Comparison of ENCODE assay signal across 8 cellular contexts in the genomic region with DNA sequence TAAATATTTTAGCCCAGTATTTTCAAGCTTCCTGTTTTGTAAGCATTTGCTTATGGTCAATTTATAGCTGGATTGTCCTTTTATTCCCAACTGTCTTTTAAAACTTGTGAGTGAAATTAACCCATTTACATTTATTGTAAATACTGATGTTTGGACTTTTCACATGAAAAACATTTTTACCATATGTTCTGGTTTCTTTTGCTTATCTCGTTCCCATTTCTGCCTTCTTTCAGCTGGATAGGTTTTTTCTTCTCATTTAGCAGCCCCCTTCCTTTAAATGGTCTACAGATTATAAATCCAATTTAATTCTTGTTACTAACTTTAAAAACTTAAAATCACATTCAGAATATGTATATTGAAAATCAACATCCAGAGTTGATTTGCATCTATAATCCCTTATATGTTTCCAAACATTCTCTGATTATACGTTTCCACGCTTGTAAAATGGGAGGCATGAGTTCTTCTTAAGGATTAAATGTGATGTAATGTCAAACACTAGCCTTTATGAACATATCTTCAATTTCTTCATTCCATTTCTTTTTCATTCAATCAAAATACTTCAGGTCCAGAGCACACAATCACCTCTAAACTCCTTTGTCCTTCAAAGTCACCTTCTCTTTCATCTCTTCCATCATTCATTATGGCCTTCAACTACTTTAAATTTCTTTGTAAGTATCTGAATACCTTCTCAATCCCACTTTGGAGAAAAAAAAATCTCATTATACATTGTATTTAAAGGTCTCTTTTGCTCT. TPM values are rescaled to one million over a fixed set of nuclear protein-coding genes. Genes with fewer than 3 reads are reported as not detected.
A peak's percentile ranks its signal among the peaks of the same experiment; 100 is the strongest.
DNase-seq lines count a peak whose midpoint lies in the region; ATAC-seq lines count a peak whose summit lies in the region.

No MANE protein-coding gene starts in this region.

- peak overlapping the region; percentile 99 for H3K27ac Mint-ChIP-seq in activated CD4-positive, alpha-beta T cell treated with anti-CD3 and anti-CD28 coated beads, Interleukin-2, amount 10 ng/mL, durations not matched to agents 24 days and 14 days
- peak overlapping the region; percentile 100 for H3K27ac Mint-ChIP-seq in activated T-helper 17 cell treated with anti-CD3 and anti-CD28 coated beads, Interleukin-2, amount 50 U/mL, for 72 hours

- peak overlapping the region; percentile 95 for H3K4me3 Mint-ChIP-seq in activated CD4-positive, alpha-beta T cell treated with anti-CD3 and anti-CD28 coated beads, Interleukin-2, amount 10 ng/mL, durations not matched to agents 24 days and 14 days
- peak overlapping the region; percentile 97 for H3K4me3 Mint-ChIP-seq in activated T-helper 17 cell treated with anti-CD3 and anti-CD28 coated beads, Interleukin-2, amount 50 U/mL, for 72 hours

- no peaks in the 10 kb centered on the region for H3K27me3 ChIP-seq in layer of hippocampus (ENCODE audit: control insufficient read depth, insufficient read depth, low read length)

- no peak for DNase-seq in activated CD4-positive, alpha-beta T cell treated with anti-CD3 and anti-CD28 coated beads, Interleukin-2, amount 10 ng/mL, durations not matched to agents 24 days and 14 days
- no peak for DNase-seq in activated CD4-positive, alpha-beta T cell treated with anti-CD3 and anti-CD28 coated beads for 4 hours
- DNase-seq in SKM-1 (lab: John Stamatoyannopoulos, UW; ENCODE audit: unreplicated experiment) (no peak), SW480 (ENCODE audit: low spot score) (no peak)

- H3K9me3 Mint-ChIP-seq in activated CD4-positive, alpha-beta T cell treated with anti-CD3 and anti-CD28 coated beads, Interleukin-2, amount 10 ng/mL, durations not matched to agents 24 days and 14 days = peaks cover 16% of the 10 kb centered on the region
- peaks cover 8% of the 10 kb centered on the region for H3K9me3 Mint-ChIP-seq in activated T-helper 17 cell treated with anti-CD3 and anti-CD28 coated beads, Interleukin-2, amount 50 U/mL, for 72 hours

- peaks cover 49% of the 10 kb centered on the region for H3K36me3 Mint-ChIP-seq in activated CD4-positive, alpha-beta T cell treated with anti-CD3 and anti-CD28 coated beads, Interleukin-2, amount 10 ng/mL, durations not matched to agents 24 days and 14 days (ENCODE audit: low read depth)
- H3K36me3 Mint-ChIP-seq in activated T-helper 17 cell treated with anti-CD3 and anti-CD28 coated beads, Interleukin-2, amount 50 U/mL, for 72 hours (ENCODE audit: low read depth) = peaks cover 50% of the 10 kb centered on the region

- H3K27ac ChIP-seq in layer of hippocampus (ENCODE audit: low read depth, low read length) (peak overlapping the region; percentile 93), temporal lobe (ENCODE audit: low read depth, low read length) (peak overlapping the region; percentile 90)

- no peak for ATAC-seq in activated T-helper 17 cell treated with anti-CD3 and anti-CD28 coated beads, Interleukin-2, amount 50 U/mL, for 72 hours (replicated peaks)
- ATAC-seq in GM21528 (IDR thresholded peaks at IDR 0.05; ENCODE audit: low FRiP score, unreplicated experiment) = no peak

- peaks cover 38% of the 10 kb centered on the region for H3K4me1 Mint-ChIP-seq in activated CD4-positive, alpha-beta T cell treated with anti-CD3 and anti-CD28 coated beads, Interleukin-2, amount 10 ng/mL, durations not matched to agents 24 days and 14 days
- peaks cover 30% of the 10 kb centered on the region for H3K4me1 Mint-ChIP-seq in activated T-helper 17 cell treated with anti-CD3 and anti-CD28 coated beads, Interleukin-2, amount 50 U/mL, for 72 hours

- intact Hi-C loops in activated CD4-positive, alpha-beta T cell treated with anti-CD3 and anti-CD28 coated beads, Interleukin-2, amount 10 ng/mL, durations not matched to agents 24 days and 14 days (cut with micrococcal nuclease) = loop anchor here (1.0 to 5.0 kb wide), 4 partner anchors 42 to 333 kb away; partner anchors contain the start of genes MRPL35, PTCD3 and RNF103

- peaks cover 8% of the 10 kb centered on the region for H3K27me3 Mint-ChIP-seq in activated CD4-positive, alpha-beta T cell treated with anti-CD3 and anti-CD28 coated beads, Interleukin-2, amount 10 ng/mL, durations not matched to agents 24 days and 14 days
- H3K27me3 Mint-ChIP-seq in activated T-helper 17 cell treated with anti-CD3 and anti-CD28 coated beads, Interleukin-2, amount 50 U/mL, for 72 hours = no peaks in the 10 kb centered on the region

RNA-seq across cellular contexts. Expression of gene KDM3A, which starts 1.1 kb away (rescaled TPM):
- 69.6 and 74.0 TPM in 2 replicates for total RNA-seq in activated CD4-positive, alpha-beta T cell treated with anti-CD3 and anti-CD28 coated beads, Interleukin-2, amount 10 ng/mL, durations not matched to agents 24 days and 14 days
- total RNA-seq in activated T-helper 17 cell treated with anti-CD3 and anti-CD28 coated beads, Interleukin-2, amount 50 U/mL, for 72 hours = 100 to 1,000 TPM in 1 of 2 donors, 10 to 100 TPM in 1; 86.5 to 204 TPM
- total RNA-seq in temporal lobe = 46.5 TPM
